In genomic region chr6:114167583-114168576, GRCh38 we compare ENCODE assay signal across 17 cellular contexts.
A peak's percentile ranks its signal among the peaks of the same experiment; 100 is the strongest.
DNase-seq lines count a peak whose midpoint lies in the region; ATAC-seq and TF ChIP-seq lines count a peak whose summit lies in the region.
"Had no signal": no experiment of that assay in that cellular context is flagged by ENCODE, and none has a peak within 500 bp of the region (broad histone marks: within the 10 kb centered on the region; RNA-seq: fewer than 3 reads in every experiment).

No MANE protein-coding gene starts in this region.

- H3K9me3 ChIP-seq in right lobe of liver, result no peaks in the 10 kb centered on the region
- H3K9me3 ChIP-seq in upper lobe of left lung, result no peaks in the 10 kb centered on the region

- H3K27ac Mint-ChIP-seq in GM23338 (no peak overlapping the region), glutamatergic neuron (ENCODE audit: unreplicated experiment) (no peak overlapping the region)

- H3K4me3 ChIP-seq in right lobe of liver, result no peak overlapping the region
- H3K4me3 ChIP-seq in GM23338, result no peak overlapping the region
- no peak overlapping the region for H3K4me3 ChIP-seq in upper lobe of left lung
- H3K4me3 ChIP-seq: SK-N-MC had no signal

- TF ChIP-seq EP300 in upper lobe of left lung (IDR thresholded peaks at IDR 0.05), result no peak

- peaks cover 0 to 10% (median 0%) of the 10 kb centered on the region in 4 donors for H3K4me1 ChIP-seq in right lobe of liver
- peaks cover 7% of the 10 kb centered on the region for H3K4me1 ChIP-seq in GM23338 (ENCODE audit: insufficient read depth)
- no peaks in the 10 kb centered on the region for H3K4me1 ChIP-seq in upper lobe of left lung

- ATAC-seq in right lobe of liver (peak; percentile 54 to 87 (median 85)), HG03521 (IDR thresholded peaks at IDR 0.05; ENCODE audit: unreplicated experiment) (no peak), GM23338 (no peak), upper lobe of left lung (ENCODE audit: low FRiP score in 2 of 2) (no peak)
- ATAC-seq: Right ventricle myocardium inferior had no signal

- no peaks in the 10 kb centered on the region for H4K20me1 ChIP-seq in GM23338 (replicated peaks; ENCODE audit: insufficient read depth)

- H3K4me1 Mint-ChIP-seq in GM23338, result peaks cover 17% of the 10 kb centered on the region
- H3K4me1 Mint-ChIP-seq in glutamatergic neuron (ENCODE audit: low read depth, unreplicated experiment), result peaks cover 17% of the 10 kb centered on the region

- H2AFZ ChIP-seq in GM23338, result no peak overlapping the region

- H3K27me3 ChIP-seq in right lobe of liver, result no peaks in the 10 kb centered on the region
- no peaks in the 10 kb centered on the region for H3K27me3 ChIP-seq in GM23338 (ENCODE audit: insufficient read depth)
- H3K27me3 ChIP-seq in upper lobe of left lung, result no peaks in the 10 kb centered on the region

- TF ChIP-seq POLR2A in right lobe of liver (IDR thresholded peaks at IDR 0.05) (no peak), upper lobe of left lung (IDR thresholded peaks at IDR 0.05) (no peak)

- H3K27ac ChIP-seq in right lobe of liver (no peak overlapping the region), GM23338 (ENCODE audit: low read depth) (no peak overlapping the region; the same call in 1 of the 2 replicates), upper lobe of left lung (no peak overlapping the region)
- H3K27ac ChIP-seq: SK-N-MC had no signal

- H3K79me2 ChIP-seq in GM23338 (replicated peaks; ENCODE audit: insufficient read depth), result no peaks in the 10 kb centered on the region

- DNase-seq in NCI-H748 (lab: John Stamatoyannopoulos, UW; ENCODE audit: unreplicated experiment), result peak; percentile 10
- DNase-seq in NCI-H748 treated with DMSO at 0.1 percent for 48 hours (lab: John Stamatoyannopoulos, UW), result no peak
- peak; percentile 52 for DNase-seq in SW480 (ENCODE audit: low spot score)
- DNase-seq in right lobe of liver, result no peak
- DNase-seq in GM23338 (ENCODE audit: low spot score), result no peak
- no peak for DNase-seq in upper lobe of left lung
- no peak for DNase-seq in glutamatergic neuron
- DNase-seq: C1 segment of cervical spinal cord, DMS153, EL, HCEC 1CT, NCI-H2081, NCI-H2227 treated with DMSO at 0.1 percent for 48 hours, NCI-H524 treated with DMSO at 0.1 percent for 48 hours had no signal

- no peak overlapping the region for H3K4me3 Mint-ChIP-seq in GM23338
- no peak overlapping the region for H3K4me3 Mint-ChIP-seq in glutamatergic neuron (ENCODE audit: unreplicated experiment)

- H3K9me2 ChIP-seq in GM23338 (ENCODE audit: insufficient read depth), result no peaks in the 10 kb centered on the region

- WGBS in right lobe of liver (ENCODE audit: insufficient coverage, low coverage, low lambda C conversion rate, missing lambda C conversion rate), result 18% methylated on average over 13 of the region's 13 CpGs
- WGBS in upper lobe of left lung, 2 donors, result 54 to 59% methylated on average over 13 of the region's 13 CpGs

- no peaks in the 10 kb centered on the region for H3F3A ChIP-seq in GM23338 (replicated peaks; ENCODE audit: low read depth)

- H3K27me3 Mint-ChIP-seq in GM23338 (ENCODE audit: insufficient read depth, low read depth, poor library complexity) (peaks cover 2% of the 10 kb centered on the region), glutamatergic neuron (ENCODE audit: unreplicated experiment) (no peaks in the 10 kb centered on the region)

- intact Hi-C loops in right lobe of liver (cut with DNase I), result no loop called here

- H3K4me2 ChIP-seq in GM23338, result no peak overlapping the region

- H3K36me3 ChIP-seq in right lobe of liver (no peaks in the 10 kb centered on the region), GM23338 (ENCODE audit: insufficient read depth) (no peaks in the 10 kb centered on the region), upper lobe of left lung (no peaks in the 10 kb centered on the region)

- H3K9me3 Mint-ChIP-seq in GM23338 (no peaks in the 10 kb centered on the region), glutamatergic neuron (ENCODE audit: unreplicated experiment) (no peaks in the 10 kb centered on the region)

- TF ChIP-seq CTCF in right lobe of liver (IDR thresholded peaks at IDR 0.05) (no peak), GM23338 (conservative IDR thresholded peaks at IDR 0.05; ENCODE audit: low read depth in 2 of 2) (no peak), upper lobe of left lung (IDR thresholded peaks at IDR 0.05) (no peak), glutamatergic neuron (IDR thresholded peaks at IDR 0.05; ENCODE audit: partially characterized antibody, unreplicated experiment) (no peak)

- H3K36me3 Mint-ChIP-seq in GM23338 (ENCODE audit: low read depth) (no peaks in the 10 kb centered on the region), glutamatergic neuron (ENCODE audit: unreplicated experiment) (no peaks in the 10 kb centered on the region)

TF ChIP-seq in GM23338, 12 proteins besides CTCF, POLR2A, EP300 and RAD21 (continues in another document):
- TF ChIP-seq POLR2AphosphoS5 (IDR thresholded peaks at IDR 0.05; ENCODE audit: low read depth) (no peak), REST (IDR thresholded peaks at IDR 0.05; ENCODE audit: unreplicated experiment) (no peak), JUNB (IDR thresholded peaks at IDR 0.05; ENCODE audit: unreplicated experiment) (no peak), EZH2 (IDR thresholded peaks at IDR 0.05; ENCODE audit: low read depth, unreplicated experiment) (no peak), NANOG (IDR thresholded peaks at IDR 0.05; ENCODE audit: borderline replicate concordance) (no peak)

Comparison
In these comparisons a context has a peak if more than half of its experiments do, and no peak if none do; other contexts are left out.
1. DNase-seq: peak in NCI-H748 (single experiment) and SW480 (single experiment); none in NCI-H748 treated with DMSO at 0.1 percent for 48 hours (single experiment), right lobe of liver (0 of 3), GM23338 (single experiment), upper lobe of left lung (0 of 2) and glutamatergic neuron (single experiment).
2. ATAC-seq: peak in right lobe of liver (4 of 4); none in HG03521 (single experiment), GM23338 (single experiment) and upper lobe of left lung (0 of 2).